Comparison of ENCODE assay signal across 2 cellular contexts in the genomic region with DNA sequence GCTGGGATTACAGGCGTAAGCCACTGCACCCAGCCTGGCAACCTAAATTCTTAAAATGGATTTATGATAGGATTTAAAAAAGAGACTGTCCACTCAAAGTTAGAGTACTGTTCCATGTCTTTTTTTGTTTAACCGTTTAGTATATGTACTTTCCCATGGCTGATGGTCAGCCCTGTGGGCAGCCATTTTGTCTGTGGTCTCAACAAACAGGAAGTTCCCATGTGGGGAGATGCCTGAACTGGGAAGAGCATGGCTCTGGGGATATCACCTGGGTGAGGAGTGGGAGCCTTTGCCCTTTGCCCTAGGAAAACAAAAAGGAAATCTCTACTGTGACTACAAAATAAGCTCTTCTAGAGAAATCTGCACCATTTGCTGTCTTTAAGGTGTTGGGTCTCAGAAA.
TF ChIP-seq lines count a peak whose summit lies in the region.

No MANE protein-coding gene starts in this region.

TF ChIP-seq in HepG2, 621 proteins besides CTCF, POLR2A, EP300 and RAD21:
- TF ChIP-seq ZFP36 (IDR thresholded peaks at IDR 0.05; ENCODE audit: borderline replicate concordance, low read depth, low read length, partially characterized antibody) (no peak), ZKSCAN8 (CRISPR knock-in tag; IDR thresholded peaks at IDR 0.05; ENCODE audit: borderline replicate concordance) (no peak), FOSL2 (CRISPR knock-in tag; IDR thresholded peaks at IDR 0.05) (no peak), GABPA (IDR thresholded peaks at IDR 0.05; ENCODE audit: low read depth, low read length) (no peak), GABPA (CRISPR knock-in tag; IDR thresholded peaks at IDR 0.05; ENCODE audit: low read depth) (peak; percentile 58), IRX3 (CRISPR knock-in tag; IDR thresholded peaks at IDR 0.05; ENCODE audit: borderline replicate concordance, low read depth) (no peak), ZNF101 (CRISPR knock-in tag; IDR thresholded peaks at IDR 0.05; ENCODE audit: borderline replicate concordance, low read depth) (no peak), PHF21A (CRISPR knock-in tag; IDR thresholded peaks at IDR 0.05) (no peak), ZNF543 (CRISPR knock-in tag; IDR thresholded peaks at IDR 0.05) (no peak), YY1 (IDR thresholded peaks at IDR 0.05; ENCODE audit: insufficient read depth, insufficient replicate concordance, low read depth, low read length) (peak; percentile 37)
- TF ChIP-seq, protein P1, sequence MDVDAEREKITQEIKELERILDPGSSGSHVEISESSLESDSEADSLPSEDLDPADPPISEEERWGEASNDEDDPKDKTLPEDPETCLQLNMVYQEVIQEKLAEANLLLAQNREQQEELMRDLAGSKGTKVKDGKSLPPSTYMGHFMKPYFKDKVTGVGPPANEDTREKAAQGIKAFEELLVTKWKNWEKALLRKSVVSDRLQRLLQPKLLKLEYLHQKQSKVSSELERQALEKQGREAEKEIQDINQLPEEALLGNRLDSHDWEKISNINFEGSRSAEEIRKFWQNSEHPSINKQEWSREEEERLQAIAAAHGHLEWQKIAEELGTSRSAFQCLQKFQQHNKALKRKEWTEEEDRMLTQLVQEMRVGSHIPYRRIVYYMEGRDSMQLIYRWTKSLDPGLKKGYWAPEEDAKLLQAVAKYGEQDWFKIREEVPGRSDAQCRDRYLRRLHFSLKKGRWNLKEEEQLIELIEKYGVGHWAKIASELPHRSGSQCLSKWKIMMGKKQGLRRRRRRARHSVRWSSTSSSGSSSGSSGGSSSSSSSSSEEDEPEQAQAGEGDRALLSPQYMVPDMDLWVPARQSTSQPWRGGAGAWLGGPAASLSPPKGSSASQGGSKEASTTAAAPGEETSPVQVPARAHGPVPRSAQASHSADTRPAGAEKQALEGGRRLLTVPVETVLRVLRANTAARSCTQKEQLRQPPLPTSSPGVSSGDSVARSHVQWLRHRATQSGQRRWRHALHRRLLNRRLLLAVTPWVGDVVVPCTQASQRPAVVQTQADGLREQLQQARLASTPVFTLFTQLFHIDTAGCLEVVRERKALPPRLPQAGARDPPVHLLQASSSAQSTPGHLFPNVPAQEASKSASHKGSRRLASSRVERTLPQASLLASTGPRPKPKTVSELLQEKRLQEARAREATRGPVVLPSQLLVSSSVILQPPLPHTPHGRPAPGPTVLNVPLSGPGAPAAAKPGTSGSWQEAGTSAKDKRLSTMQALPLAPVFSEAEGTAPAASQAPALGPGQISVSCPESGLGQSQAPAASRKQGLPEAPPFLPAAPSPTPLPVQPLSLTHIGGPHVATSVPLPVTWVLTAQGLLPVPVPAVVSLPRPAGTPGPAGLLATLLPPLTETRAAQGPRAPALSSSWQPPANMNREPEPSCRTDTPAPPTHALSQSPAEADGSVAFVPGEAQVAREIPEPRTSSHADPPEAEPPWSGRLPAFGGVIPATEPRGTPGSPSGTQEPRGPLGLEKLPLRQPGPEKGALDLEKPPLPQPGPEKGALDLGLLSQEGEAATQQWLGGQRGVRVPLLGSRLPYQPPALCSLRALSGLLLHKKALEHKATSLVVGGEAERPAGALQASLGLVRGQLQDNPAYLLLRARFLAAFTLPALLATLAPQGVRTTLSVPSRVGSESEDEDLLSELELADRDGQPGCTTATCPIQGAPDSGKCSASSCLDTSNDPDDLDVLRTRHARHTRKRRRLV (CRISPR knock-in tag; IDR thresholded peaks at IDR 0.05) = no peak

TF ChIP-seq in H1, 55 proteins besides CTCF, POLR2A, EP300 and RAD21:
- TF ChIP-seq BACH1 (IDR thresholded peaks at IDR 0.05; ENCODE audit: low read length) (no peak), YY1 (IDR thresholded peaks at IDR 0.05; ENCODE audit: low read depth, low read length) (0 out of 2 replicates have a peak, but pooled peaks have one; percentile 58)
